9 cellular contexts compared by ENCODE assay signal in genomic region chr7:141074162-141074989, GRCh38. TPM values are rescaled to one million over a fixed set of nuclear protein-coding genes. Genes with fewer than 3 reads are reported as not detected.
DNase-seq lines count a peak whose midpoint lies in the region; ATAC-seq, FAIRE-seq and TF ChIP-seq lines count a peak whose summit lies in the region.
"Had no signal": no experiment of that assay in that cellular context is flagged by ENCODE, and none has a peak within 500 bp of the region (broad histone marks: within the 10 kb centered on the region; RNA-seq: fewer than 3 reads in every experiment).

No MANE protein-coding gene starts in this region.

- CTCF ChIA-PET in MCF 10A (lab: Yijun Ruan, JAX) (interaction anchor here (0.6 to 0.7 kb wide), 2 partner anchors 12 to 825 kb away, joined by 3 read pairs; no protein-coding TSS in a partner anchor), HepG2 (lab: Yijun Ruan, JAX; ENCODE audit: low intra/inter-chr PET ratio, low total read pairs) (no interaction called here)

- TF ChIP-seq EP300 in HepG2 (IDR thresholded peaks at IDR 0.05; ENCODE audit: low read depth in 2 of 2, low read length in 2 of 2), result no peak
- TF ChIP-seq EP300 in HepG2 (CRISPR knock-in tag; IDR thresholded peaks at IDR 0.05; ENCODE audit: borderline replicate concordance), result no peak

- no peak overlapping the region for H2AFZ ChIP-seq in HepG2 (ENCODE audit: low read length)

- H3K9ac ChIP-seq in HepG2 (ENCODE audit: insufficient read depth, low read depth, low read length) (no peak overlapping the region), subcutaneous abdominal adipose tissue (ENCODE audit: low read length in 5 of 5) (no peak overlapping the region)

- BruUV-seq in MCF 10A (replicated peaks; lab: Mats Ljungman, UMichigan) (no TSS peak), HepG2 (replicated peaks; lab: Mats Ljungman, UMichigan) (no TSS peak)

- H3K27me3 ChIP-seq in breast epithelium (peaks cover 0 to 17% of the 10 kb centered on the region in 2 donors), HepG2 (ENCODE audit: control insufficient read depth in 1 of 2, insufficient read depth in 2 of 2, low read length in 2 of 2) (peaks cover 9 to 64% of the 10 kb centered on the region in 2 experiments; a peak in 4 of 5 replicates), subcutaneous abdominal adipose tissue (ENCODE audit: control insufficient read depth in 5 of 5, insufficient read depth in 4 of 5, low read length in 5 of 5) (peaks cover 0 to 50% (median 44%) of the 10 kb centered on the region in 5 donors)

- POLR2A ChIA-PET in MCF 10A (lab: Yijun Ruan, JAX), result no interaction called here
- POLR2A ChIA-PET in HepG2 (lab: Yijun Ruan, JAX), result no interaction called here

- no peak for TF ChIP-seq POLR2A in breast epithelium (IDR thresholded peaks at IDR 0.05)
- TF ChIP-seq POLR2A in HepG2 (IDR thresholded peaks at IDR 0.05; ENCODE audit: insufficient read depth in 1 of 2, low read depth in 2 of 2, low read length in 2 of 2), result no peak

- in situ Hi-C loops in HepG2 (cut with HindIII; ENCODE audit: extremely low pct_ligation_motif_present, low pct_unique_long_range_greater_than_20kb), result loop anchor here (25.0 kb wide), 1 partner anchor 463 kb away; no protein-coding TSS in a partner anchor

- no peak overlapping the region for H3K4me3 Mint-ChIP-seq in MCF 10A (ENCODE audit: unreplicated experiment)

- no peaks in the 10 kb centered on the region for H3K9me3 ChIP-seq in breast epithelium
- no peaks in the 10 kb centered on the region for H3K9me3 ChIP-seq in HepG2 (ENCODE audit: low read length)
- H3K9me3 ChIP-seq in subcutaneous abdominal adipose tissue (ENCODE audit: control insufficient read depth in 5 of 5, low read length in 5 of 5), result no peaks in the 10 kb centered on the region

- no peaks in the 10 kb centered on the region for H3K4me1 Mint-ChIP-seq in MCF 10A (ENCODE audit: insufficient read depth, unreplicated experiment)

- peak overlapping the region; percentile 58 for H3K4me2 ChIP-seq in HepG2 (ENCODE audit: low read depth, low read length)

- no peaks in the 10 kb centered on the region for H4K20me1 ChIP-seq in HepG2 (ENCODE audit: insufficient read depth, low read length)

- no peak overlapping the region for H3K27ac Mint-ChIP-seq in MCF 10A (ENCODE audit: low read depth, unreplicated experiment)

- WGBS in HepG2 (ENCODE audit: low lambda C conversion rate), result 50% methylated on average over 11 of the region's 75 CpGs

- TF ChIP-seq RAD21 in HepG2 (CRISPR knock-in tag; IDR thresholded peaks at IDR 0.05), result no peak

- H3K27me3 Mint-ChIP-seq in MCF 10A (ENCODE audit: insufficient read depth, unreplicated experiment), result peaks cover 39% of the 10 kb centered on the region

- no peaks in the 10 kb centered on the region for H3K36me3 ChIP-seq in breast epithelium
- no peaks in the 10 kb centered on the region for H3K36me3 ChIP-seq in HepG2 (replicated peaks in 1 of 2; ENCODE audit: control insufficient read depth in 1 of 2, insufficient read depth in 2 of 2, low read length in 2 of 2)
- H3K36me3 ChIP-seq in subcutaneous abdominal adipose tissue (ENCODE audit: control insufficient read depth in 5 of 5, insufficient read depth in 5 of 5, low read length in 5 of 5), result no peaks in the 10 kb centered on the region

- TF ChIP-seq CTCF in breast epithelium (IDR thresholded peaks at IDR 0.05) (no peak), MCF 10A (IDR thresholded peaks at IDR 0.05; ENCODE audit: unreplicated experiment) (no peak), cardiac fibroblast (IDR thresholded peaks at IDR 0.05; ENCODE audit: low read depth, low read length) (no peak), HepG2 (CRISPR knock-in tag; IDR thresholded peaks at IDR 0.05) (no peak)

- no peaks in the 10 kb centered on the region for H3K79me2 ChIP-seq in HepG2 (ENCODE audit: insufficient read depth, low read length)

- no peak for FAIRE-seq in HepG2 (lab: Jason Lieb, UNC)
- FAIRE-seq: GM18507 had no signal

- peaks cover 0 to 4% of the 10 kb centered on the region in 2 donors for H3K4me1 ChIP-seq in breast epithelium
- peaks cover 15% of the 10 kb centered on the region; the same call in 1 of the 2 replicates for H3K4me1 ChIP-seq in HepG2 (ENCODE audit: insufficient read depth, low read length)
- peaks cover 0 to 39% (median 39%) of the 10 kb centered on the region in 5 donors for H3K4me1 ChIP-seq in subcutaneous abdominal adipose tissue (ENCODE audit: control insufficient read depth in 5 of 5, insufficient read depth in 5 of 5, low read length in 5 of 5)

- H3K27ac ChIP-seq in breast epithelium, result no peak overlapping the region
- no peak overlapping the region for H3K27ac ChIP-seq in HepG2 (ENCODE audit: extremely low read length, insufficient read depth, low read length)
- no peak overlapping the region for H3K27ac ChIP-seq in subcutaneous abdominal adipose tissue (ENCODE audit: low read depth, low read length)

- no peaks in the 10 kb centered on the region for H3K9me3 Mint-ChIP-seq in MCF 10A (ENCODE audit: unreplicated experiment)

- intact Hi-C loops in breast epithelium (cut with DNase I; ENCODE audit: low total_unique reads) (no loop called here), MCF 10A (cut with micrococcal nuclease) (no loop called here), HepG2 (cut with micrococcal nuclease; ENCODE audit: unreplicated experiment) (loop anchor here (5.0 kb wide), 1 partner anchor 458 kb away; no protein-coding TSS in a partner anchor)

- peak overlapping the region; percentile 54 to 74 (median 57) for H3K4me3 ChIP-seq in breast epithelium
- peak overlapping the region; percentile 22 to 41 for H3K4me3 ChIP-seq in cardiac fibroblast (replicated peaks in 1 of 2; ENCODE audit: low read depth in 2 of 2, low read length in 2 of 2)
- peak overlapping the region; percentile 16 to 57 (median 33); a peak in 5 of 6 replicates for H3K4me3 ChIP-seq in HepG2 (replicated peaks in 1 of 3; ENCODE audit: insufficient read depth in 1 of 3, low read depth in 2 of 3, low read length in 3 of 3)
- peak overlapping the region in 4 of 5 donors; percentile 56 to 78 (median 66) for H3K4me3 ChIP-seq in subcutaneous abdominal adipose tissue (ENCODE audit: low read depth in 1 of 5, low read length in 5 of 5)

- peak; percentile 75 for ATAC-seq in HepG2

- H3K36me3 Mint-ChIP-seq in MCF 10A (ENCODE audit: insufficient read depth, unreplicated experiment), result no peaks in the 10 kb centered on the region

- DNase-seq in breast epithelium (ENCODE audit: low spot score in 2 of 2) (no peak), MCF 10A (ENCODE audit: unreplicated experiment) (no peak), NCI-H774 (lab: John Stamatoyannopoulos, UW) (peak; percentile 33), cardiac fibroblast (ENCODE audit: low read depth in 2 of 2) (peak in 1 of 2 donors; percentile 11), HepG2 (ENCODE audit: low spot score) (no peak), CD1c-positive myeloid dendritic cell (ENCODE audit: extremely low spot score) (no peak), NCI-H1048 (lab: John Stamatoyannopoulos, UW) (no peak)

RNA-seq across cellular contexts. Expression of gene TMEM178B, which starts 0.5 kb away (rescaled TPM):
- under 1 TPM; 0.33 to 0.88 (median 0.64) TPM for total RNA-seq in breast epithelium
- 0.02 TPM in 1 of 2 replicates, not detected in the other for total RNA-seq in MCF 10A (2022)
- total RNA-seq in HepG2 (2016; rRNA removed; fragmentation: Illumina TruSeq; extraction: Trizol), result 0.02 TPM in 1 of 2 replicates, not detected in the other
- total RNA-seq in HepG2 (2016; cell fraction: cytosol; rRNA removed; fragmentation: Illumina TruSeq; extraction: Trizol; ENCODE audit: low read depth), result not detected in 2 replicates
- not detected in 2 replicates for total RNA-seq in HepG2 (2016; cell fraction: insoluble cytoplasmic fraction; rRNA removed; fragmentation: Illumina TruSeq; extraction: Trizol)
- not detected in 2 replicates for total RNA-seq in HepG2 (2016; cell fraction: membrane; rRNA removed; fragmentation: Illumina TruSeq; extraction: Trizol)
- not detected in 2 replicates for total RNA-seq in HepG2 (2016; cell fraction: nucleus; rRNA removed; fragmentation: Illumina TruSeq; extraction: Trizol)
- 0.01 TPM in 2 replicates for polyA plus RNA-seq in HepG2 (2011; rRNA removed)
- 0.01 TPM in 1 of 2 replicates, not detected in the other for polyA plus RNA-seq in HepG2 (2011; cell fraction: cytosol; rRNA removed)
- polyA plus RNA-seq in HepG2 (2011; cell fraction: nucleus; rRNA removed), result 0.02 and 0.03 TPM in 2 replicates
- 0.01 TPM in 1 of 2 replicates, not detected in the other for polyA plus RNA-seq in HepG2 (2012)
- polyA plus RNA-seq in HepG2 (2016; cell fraction: cytosol; fragmentation: Illumina TruSeq; extraction: Trizol; ENCODE audit: low read depth), result not detected in 2 replicates
- not detected in 2 replicates for polyA plus RNA-seq in HepG2 (2016; cell fraction: insoluble cytoplasmic fraction; fragmentation: Illumina TruSeq; extraction: Trizol; ENCODE audit: low read depth)
- not detected in 2 replicates for polyA plus RNA-seq in HepG2 (2016; cell fraction: membrane; fragmentation: Illumina TruSeq; extraction: Trizol; ENCODE audit: low read depth)
- not detected in 2 replicates for polyA plus RNA-seq in HepG2 (2016; cell fraction: nucleus; fragmentation: Illumina TruSeq; extraction: Trizol; ENCODE audit: insufficient read depth, low read depth)
- 0.02 and 0.06 TPM in 2 replicates for polyA minus RNA-seq in HepG2 (2011; rRNA and poly(A)+ RNA removed; ENCODE audit: low replicate concordance)
- polyA minus RNA-seq in HepG2 (2011; cell fraction: cytosol; rRNA and poly(A)+ RNA removed), result not detected in 2 replicates
- polyA minus RNA-seq in HepG2 (2011; cell fraction: nucleus; rRNA and poly(A)+ RNA removed), result under 0.01 and 0.12 TPM in 2 replicates

RNA-seq across cellular contexts. Expression of gene MRPS33, which starts 59.6 kb away (rescaled TPM):
- total RNA-seq in breast epithelium, result 10 to 100 TPM; 17.4 to 23.4 (median 21.8) TPM
- 49.7 and 58.6 TPM in 2 replicates for total RNA-seq in MCF 10A (2022)
- 91.0 and 120 TPM in 2 replicates for total RNA-seq in HepG2 (2016; rRNA removed; fragmentation: Illumina TruSeq; extraction: Trizol)
- 60.7 and 64.6 TPM in 2 replicates for total RNA-seq in HepG2 (2016; cell fraction: cytosol; rRNA removed; fragmentation: Illumina TruSeq; extraction: Trizol; ENCODE audit: low read depth)
- 100 and 135 TPM in 2 replicates for total RNA-seq in HepG2 (2016; cell fraction: insoluble cytoplasmic fraction; rRNA removed; fragmentation: Illumina TruSeq; extraction: Trizol)
- total RNA-seq in HepG2 (2016; cell fraction: membrane; rRNA removed; fragmentation: Illumina TruSeq; extraction: Trizol), result 79.6 and 82.5 TPM in 2 replicates
- 33.2 and 36.3 TPM in 2 replicates for total RNA-seq in HepG2 (2016; cell fraction: nucleus; rRNA removed; fragmentation: Illumina TruSeq; extraction: Trizol)
- polyA plus RNA-seq in HepG2 (2011; rRNA removed), result 38.3 and 50.9 TPM in 2 replicates
- 17.9 and 20.1 TPM in 2 replicates for polyA plus RNA-seq in HepG2 (2011; cell fraction: cytosol; rRNA removed)
- 5.7 and 6.9 TPM in 2 replicates for polyA plus RNA-seq in HepG2 (2011; cell fraction: nucleus; rRNA removed)
- 78.8 and 104 TPM in 2 replicates for polyA plus RNA-seq in HepG2 (2012)
- 77.6 and 83.1 TPM in 2 replicates for polyA plus RNA-seq in HepG2 (2016; cell fraction: cytosol; fragmentation: Illumina TruSeq; extraction: Trizol; ENCODE audit: low read depth)
- 127 and 141 TPM in 2 replicates for polyA plus RNA-seq in HepG2 (2016; cell fraction: insoluble cytoplasmic fraction; fragmentation: Illumina TruSeq; extraction: Trizol; ENCODE audit: low read depth)
- polyA plus RNA-seq in HepG2 (2016; cell fraction: membrane; fragmentation: Illumina TruSeq; extraction: Trizol; ENCODE audit: low read depth), result 82.8 and 92.8 TPM in 2 replicates
- 56.1 and 57.3 TPM in 2 replicates for polyA plus RNA-seq in HepG2 (2016; cell fraction: nucleus; fragmentation: Illumina TruSeq; extraction: Trizol; ENCODE audit: insufficient read depth, low read depth)
- 10.4 and 14.1 TPM in 2 replicates for polyA minus RNA-seq in HepG2 (2011; rRNA and poly(A)+ RNA removed; ENCODE audit: low replicate concordance)
- 12.2 and 13.7 TPM in 2 replicates for polyA minus RNA-seq in HepG2 (2011; cell fraction: cytosol; rRNA and poly(A)+ RNA removed)
- 4.6 and 13.4 TPM in 2 replicates for polyA minus RNA-seq in HepG2 (2011; cell fraction: nucleus; rRNA and poly(A)+ RNA removed)
